In the genomic region with DNA sequence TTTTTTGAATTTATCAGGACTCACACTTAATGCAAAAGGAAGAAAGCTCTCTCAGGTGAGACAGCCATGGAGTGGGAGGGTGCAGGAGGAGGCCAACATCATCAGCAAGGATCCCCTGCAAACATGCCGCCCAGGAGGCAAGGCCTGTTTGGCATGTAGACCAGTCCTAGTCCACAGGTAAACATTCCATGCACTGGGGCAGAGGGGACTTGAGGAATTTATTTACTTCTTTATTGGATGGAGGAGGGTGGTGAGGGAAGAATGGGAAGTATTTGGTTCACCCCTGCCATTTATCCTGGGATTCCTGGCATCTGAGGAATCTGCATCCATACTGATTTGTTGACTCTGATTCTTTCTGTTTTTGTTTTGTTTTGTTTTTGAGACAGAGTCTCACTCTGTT, we compare ENCODE assay signal across 1 cellular context.
TF ChIP-seq lines count a peak whose summit lies in the region.

No MANE protein-coding gene starts in this region.

TF ChIP-seq in H1, 55 proteins besides CTCF, POLR2A, EP300 and RAD21:
- peak; percentile 83 for TF ChIP-seq TEAD4 (IDR thresholded peaks at IDR 0.05; ENCODE audit: low read depth, low read length)
- no peak for TF ChIP-seq TBP (IDR thresholded peaks at IDR 0.05; ENCODE audit: low read depth, low read length)
